Comparison of ENCODE assay signal across 20 cellular contexts in the genomic region with DNA sequence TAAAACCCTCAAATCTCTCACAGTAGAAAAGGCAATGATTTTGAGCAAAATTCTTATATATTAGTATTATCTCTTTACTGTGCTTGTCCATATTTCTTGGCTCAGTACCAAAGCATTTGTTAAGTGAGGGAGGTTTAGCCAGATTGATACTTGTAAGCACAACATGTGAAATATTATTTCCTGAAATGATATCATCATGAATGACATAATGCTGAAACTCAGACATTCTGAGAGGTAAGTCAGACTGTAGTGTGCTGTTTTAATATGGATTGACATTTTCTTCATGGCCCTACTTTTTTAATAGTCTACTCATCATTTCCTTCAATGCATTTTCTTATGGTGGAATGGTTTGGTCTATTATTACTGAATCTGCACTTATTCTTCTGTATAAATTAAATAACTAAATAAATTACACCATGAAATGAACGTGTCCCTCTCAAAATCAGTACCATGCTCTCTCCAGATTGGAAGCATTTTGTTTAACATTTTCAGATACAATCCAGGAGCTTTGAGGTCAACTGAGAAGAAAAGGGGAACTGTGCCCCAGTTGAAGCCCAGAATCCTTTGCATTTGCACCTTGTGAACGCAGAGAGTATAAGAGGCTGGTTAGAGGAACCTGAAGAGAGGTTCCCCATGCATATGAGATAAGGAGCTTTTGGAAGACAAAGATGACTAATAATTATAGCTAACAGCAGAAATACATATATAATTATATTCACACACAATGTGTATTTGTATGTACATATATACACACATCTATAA. TPM values are rescaled to one million over a fixed set of nuclear protein-coding genes. Genes with fewer than 3 reads are reported as not detected.
A peak's percentile ranks its signal among the peaks of the same experiment; 100 is the strongest.
DNase-seq lines count a peak whose midpoint lies in the region; ATAC-seq, FAIRE-seq and TF ChIP-seq lines count a peak whose summit lies in the region.
"Had no signal": no experiment of that assay in that cellular context is flagged by ENCODE, and none has a peak within 500 bp of the region (broad histone marks: within the 10 kb centered on the region; RNA-seq: fewer than 3 reads in every experiment).

No MANE protein-coding gene starts in this region.

- FAIRE-seq in GM12878 (lab: Jason Lieb, UNC) = no peak
- FAIRE-seq: A549, G401.6 had no signal

- H3K4me3 ChIP-seq in GM12878 = no peak overlapping the region
- H3K4me3 ChIP-seq: A549, BLaER1, upper lobe of left lung had no signal

- no peak overlapping the region for H3K27ac ChIP-seq in GM12878 (ENCODE audit: control insufficient read depth, insufficient read depth)
- H3K27ac ChIP-seq: A549, BLaER1, upper lobe of left lung had no signal

- no peaks in the 10 kb centered on the region for H3K36me3 Mint-ChIP-seq in activated CD4-positive, alpha-beta T cell treated with anti-CD3 and anti-CD28 coated beads for 36 hours (ENCODE audit: low read depth)
- peaks cover 15% of the 10 kb centered on the region for H3K36me3 Mint-ChIP-seq in stimulated activated memory B cell treated with anti-CD40 and anti-IgM and Interleukin-4, amounts not matched to agents 10 μg/mL and 1 μg/mL and 100 μg/mL, for 72 hours

- peaks cover 2% of the 10 kb centered on the region for H3K27me3 Mint-ChIP-seq in activated CD4-positive, alpha-beta T cell treated with anti-CD3 and anti-CD28 coated beads for 36 hours
- no peaks in the 10 kb centered on the region for H3K27me3 Mint-ChIP-seq in stimulated activated memory B cell treated with anti-CD40 and anti-IgM and Interleukin-4, amounts not matched to agents 10 μg/mL and 1 μg/mL and 100 μg/mL, for 72 hours

- POLR2A ChIA-PET in activated CD4-positive, alpha-beta T cell treated with anti-CD3 and anti-CD28 coated beads for 36 hours (lab: Charles Lee) = no interaction called here
- POLR2A ChIA-PET in GM12878 (lab: Charles Lee) = no interaction called here

- TF ChIP-seq CTCF in GM12878 (IDR thresholded peaks at IDR 0.05 in 2 of 3, conservative IDR thresholded peaks at IDR 0.05 in 1 of 3; ENCODE audit: control insufficient read depth in 2 of 3, extremely low read depth in 1 of 3, insufficient read depth in 1 of 3, low read depth in 3 of 3, low read length in 3 of 3) = no peak

- no peaks in the 10 kb centered on the region for H3K36me3 ChIP-seq in GM12878 (ENCODE audit: control insufficient read depth in 2 of 2, insufficient read depth in 2 of 2, low read length in 1 of 2)
- H3K36me3 ChIP-seq: BLaER1, upper lobe of left lung had no signal

- no TSS peak for BruUV-seq in GM12878 (replicated peaks; lab: Mats Ljungman, UMichigan)

- WGBS in GM12878 (ENCODE audit: insufficient coverage, insufficient replicate concordance, low lambda C conversion rate, missing lambda C conversion rate) = 2% methylated on average over 2 of the region's 2 CpGs

- in situ Hi-C loops in GM12878 (cut with MboI) = no loop called here

- H3K9me3 ChIP-seq in GM12878 (replicated peaks; ENCODE audit: control insufficient read depth, insufficient read depth, low read length) = no peaks in the 10 kb centered on the region
- H3K9me3 ChIP-seq: A549, upper lobe of left lung had no signal

- no peaks in the 10 kb centered on the region for H3K27me3 ChIP-seq in GM12878 (replicated peaks in 1 of 2; ENCODE audit: control insufficient read depth in 2 of 2, insufficient read depth in 2 of 2, low read length in 1 of 2)
- H3K27me3 ChIP-seq: BLaER1, upper lobe of left lung had no signal

- no peaks in the 10 kb centered on the region for H3K4me1 ChIP-seq in GM12878 (ENCODE audit: control insufficient read depth, insufficient read depth, low read length)
- H3K4me1 ChIP-seq: A549, BLaER1, upper lobe of left lung had no signal

- TF ChIP-seq EP300 in GM12878 (IDR thresholded peaks at IDR 0.05; ENCODE audit: borderline replicate concordance in 1 of 2, control insufficient read depth in 1 of 2, low read depth in 2 of 2, low read length in 2 of 2) = no peak

- H3K9ac ChIP-seq in GM12878 (ENCODE audit: control insufficient read depth, insufficient read depth, low read length) = no peak overlapping the region
- H3K9ac ChIP-seq: BLaER1 had no signal

- no peaks in the 10 kb centered on the region for H3K4me1 Mint-ChIP-seq in activated CD4-positive, alpha-beta T cell treated with anti-CD3 and anti-CD28 coated beads for 36 hours
- H3K4me1 Mint-ChIP-seq in stimulated activated memory B cell treated with anti-CD40 and anti-IgM and Interleukin-4, amounts not matched to agents 10 μg/mL and 1 μg/mL and 100 μg/mL, for 72 hours = no peaks in the 10 kb centered on the region
- H3K4me1 Mint-ChIP-seq: activated CD4-positive, alpha-beta T cell treated with anti-CD3 and anti-CD28 coated beads, Interleukin-2, amount 10 ng/mL, durations not matched to agents 24 days and 14 days; nephron progenitor cell had no signal

- RAD21 ChIA-PET in GM12878 (lab: Charles Lee; ENCODE audit: unreplicated experiment) = no interaction called here

- CTCF ChIA-PET in activated CD4-positive, alpha-beta T cell treated with anti-CD3 and anti-CD28 coated beads for 36 hours (lab: Charles Lee) = no interaction called here
- CTCF ChIA-PET in GM12878 (lab: Yijun Ruan, JAX) = no interaction called here

- no peaks in the 10 kb centered on the region for H3K9me3 Mint-ChIP-seq in activated CD4-positive, alpha-beta T cell treated with anti-CD3 and anti-CD28 coated beads for 36 hours (ENCODE audit: low read depth)
- H3K9me3 Mint-ChIP-seq in stimulated activated memory B cell treated with anti-CD40 and anti-IgM and Interleukin-4, amounts not matched to agents 10 μg/mL and 1 μg/mL and 100 μg/mL, for 72 hours = no peaks in the 10 kb centered on the region

- no peak for TF ChIP-seq RAD21 in GM12878 (IDR thresholded peaks at IDR 0.05; ENCODE audit: insufficient read depth, low read depth, low read length)

- no peak for TF ChIP-seq POLR2A in GM12878 (IDR thresholded peaks at IDR 0.05; ENCODE audit: low read depth, low read length)

- H4K20me1 ChIP-seq in GM12878 (ENCODE audit: control insufficient read depth, insufficient read depth) = no peaks in the 10 kb centered on the region
- H4K20me1 ChIP-seq: BLaER1 had no signal

- peak; percentile 51 for ATAC-seq in activated CD4-positive, alpha-beta T cell treated with anti-CD3 and anti-CD28 coated beads for 36 hours
- ATAC-seq in GM12878 = peak; percentile 72
- ATAC-seq in stimulated activated memory B cell treated with anti-CD40 and anti-IgM and Interleukin-4, amounts not matched to agents 10 μg/mL and 1 μg/mL and 100 μg/mL, for 72 hours = peak; percentile 48
- ATAC-seq: A549, left colon had no signal

- H3K79me2 ChIP-seq in GM12878 (ENCODE audit: control insufficient read depth, insufficient read depth, low read length) = no peaks in the 10 kb centered on the region

- DNase-seq in activated CD4-positive, alpha-beta T cell treated with anti-CD3 and anti-CD28 coated beads for 36 hours = no peak
- DNase-seq in activated CD4-positive, alpha-beta T cell treated with anti-CD3 and anti-CD28 coated beads for 1 hour = no peak
- DNase-seq in NOMO-1 (lab: John Stamatoyannopoulos, UW; ENCODE audit: unreplicated experiment in 2 of 2) = peak; percentile 31 to 44
- DNase-seq in GM12878 (ENCODE audit: low read depth, low spot score) = no peak
- no peak for DNase-seq in NK-92 treated with Interleukin-12 subunit alpha and Interleukin-12 subunit beta, amount 100 ng/mL, for 24 hours (lab: John Stamatoyannopoulos, UW)
- no peak for DNase-seq in NCI-H82 treated with DMSO at 0.1 percent for 48 hours (lab: John Stamatoyannopoulos, UW; ENCODE audit: unreplicated experiment)
- no peak for DNase-seq in NCI-H2081 treated with DMSO at 0.1 percent for 48 hours (lab: John Stamatoyannopoulos, UW)
- DNase-seq: activated CD4-positive, alpha-beta T cell treated with anti-CD3 and anti-CD28 coated beads, Interleukin-2, amount 10 ng/mL, durations not matched to agents 24 days and 14 days; activated CD8-positive, alpha-beta memory T cell treated with anti-CD3 and anti-CD28 coated beads, Interleukin-2, amount 50 U/mL, for 48 hours; HCEC 1CT; left colon; NCI-H1092 treated with DMSO at 0.1 percent for 48 hours; NCI-H748 treated with DMSO at 0.1 percent for 48 hours; nephron progenitor cell; RPMI8226; upper lobe of left lung had no signal

- no peak overlapping the region for H3K4me2 ChIP-seq in GM12878 (ENCODE audit: control insufficient read depth, insufficient read depth)
- H3K4me2 ChIP-seq: A549, BLaER1 had no signal

- intact Hi-C loops in activated CD4-positive, alpha-beta T cell treated with anti-CD3 and anti-CD28 coated beads for 36 hours (cut with DNase I, micrococcal nuclease) = loop anchor here in 1 of 2 experiments (2.0 kb wide), 1 partner anchor 47 kb away; no protein-coding TSS in a partner anchor
- intact Hi-C loops in GM12878 (cut with micrococcal nuclease; ENCODE audit: unreplicated experiment) = no loop called here

- H2AFZ ChIP-seq in GM12878 (ENCODE audit: control insufficient read depth, low read depth, low read length) = no peak overlapping the region

- no peak overlapping the region for H3K27ac Mint-ChIP-seq in activated CD4-positive, alpha-beta T cell treated with anti-CD3 and anti-CD28 coated beads for 36 hours
- H3K27ac Mint-ChIP-seq in stimulated activated memory B cell treated with anti-CD40 and anti-IgM and Interleukin-4, amounts not matched to agents 10 μg/mL and 1 μg/mL and 100 μg/mL, for 72 hours = no peak overlapping the region
- H3K27ac Mint-ChIP-seq: activated CD4-positive, alpha-beta T cell treated with anti-CD3 and anti-CD28 coated beads, Interleukin-2, amount 10 ng/mL, durations not matched to agents 24 days and 14 days; nephron progenitor cell had no signal

- SMC1A ChIA-PET in GM12878 (lab: Charles Lee; ENCODE audit: uncharacterized antibody, unreplicated experiment) = interaction anchor here (0.6 kb wide), 1 partner anchor 341 kb away, joined by 3 read pairs; no protein-coding TSS in a partner anchor

- no peak overlapping the region for H3K4me3 Mint-ChIP-seq in activated CD4-positive, alpha-beta T cell treated with anti-CD3 and anti-CD28 coated beads for 36 hours
- no peak overlapping the region for H3K4me3 Mint-ChIP-seq in stimulated activated memory B cell treated with anti-CD40 and anti-IgM and Interleukin-4, amounts not matched to agents 10 μg/mL and 1 μg/mL and 100 μg/mL, for 72 hours
- H3K4me3 Mint-ChIP-seq: activated CD4-positive, alpha-beta T cell treated with anti-CD3 and anti-CD28 coated beads, Interleukin-2, amount 10 ng/mL, durations not matched to agents 24 days and 14 days; nephron progenitor cell had no signal

RNA-seq across cellular contexts. Expression of a gene that starts 50.1 kb away (rescaled TPM):
- total RNA-seq in activated CD4-positive, alpha-beta T cell treated with anti-CD3 and anti-CD28 coated beads for 36 hours = under 1 TPM in 1 of 2 experiments, not detected in 1; 0.59 TPM
- not detected in 2 replicates for total RNA-seq in GM12878 (2013; cell fraction: nucleolus; rRNA removed)
- total RNA-seq in GM12878 (2014; rRNA removed) (0.33 and 0.34 TPM in 2 replicates), GM12878 (2014; rRNA removed; fragmentation: Illumina TruSeq; extraction: Trizol) (0.13 and 0.41 TPM in 2 replicates), GM12878 (2021) (0.48 and 0.72 TPM in 2 replicates)
- polyA plus RNA-seq in GM12878 (2011; ENCODE audit: low read depth) = not detected
- polyA plus RNA-seq in GM12878 (2011; rRNA removed) (0.03 and 0.13 TPM in 2 replicates), GM12878 (2014; fragmentation: Illumina TruSeq; extraction: Trizol) (0.21 and 0.22 TPM in 2 replicates), GM12878 (2014; fragmentation: Nextera tagmentation; extraction: Ambion mirVana) (under 1 TPM; 0.04 to 0.08 TPM), GM12878 (2014; rRNA removed) (0.49 and 0.55 TPM in 2 replicates), GM12878 (2016; fragmentation: Nextera tagmentation; extraction: Ambion mirVana) (under 1 TPM; 0.12 to 0.14 TPM)
- polyA plus RNA-seq in GM12878 (2011; cell fraction: cytosol; rRNA removed) = 0.05 and 0.09 TPM in 2 replicates
- polyA plus RNA-seq in GM12878 (2011; cell fraction: nucleus; rRNA removed) = 0.12 and 0.16 TPM in 2 replicates
- polyA plus RNA-seq in GM12878 (2012) = not detected in 2 replicates
- 0.05 TPM in 1 of 2 replicates, not detected in the other for polyA minus RNA-seq in GM12878 (2011; rRNA and poly(A)+ RNA removed)
- not detected in 2 replicates for polyA minus RNA-seq in GM12878 (2011; cell fraction: cytosol; rRNA and poly(A)+ RNA removed)
- 0.36 TPM in 1 of 2 replicates, not detected in the other for polyA minus RNA-seq in GM12878 (2011; cell fraction: nucleus; rRNA and poly(A)+ RNA removed)

Comparison
In these comparisons a context has a peak if more than half of its experiments do, and no peak if none do; other contexts are left out.
1. DNase-seq: peak in NOMO-1 (2 of 2); none in activated CD4-positive, alpha-beta T cell treated with anti-CD3 and anti-CD28 coated beads for 36 hours (single experiment), activated CD4-positive, alpha-beta T cell treated with anti-CD3 and anti-CD28 coated beads for 1 hour (single experiment), GM12878 (single experiment), NK-92 treated with Interleukin-12 subunit alpha and Interleukin-12 subunit beta, amount 100 ng/mL, for 24 hours (single experiment), NCI-H82 treated with DMSO at 0.1 percent for 48 hours (single experiment) and NCI-H2081 treated with DMSO at 0.1 percent for 48 hours (single experiment).
2. Peak in every context shown above with its lines, with median percentiles within 50 percentile points of each other: ATAC-seq.